8 cellular contexts compared by ENCODE assay signal in genomic region chr12:7113389-7113871, GRCh38. TPM values are rescaled to one million over a fixed set of nuclear protein-coding genes. Genes with fewer than 3 reads are reported as not detected.
A peak's percentile ranks its signal among the peaks of the same experiment; 100 is the strongest.
DNase-seq lines count a peak whose midpoint lies in the region; ATAC-seq and TF ChIP-seq lines count a peak whose summit lies in the region.

No MANE protein-coding gene starts in this region.

- peaks cover 33% of the 10 kb centered on the region for H3K36me3 Mint-ChIP-seq in activated CD4-positive, alpha-beta T cell treated with anti-CD3 and anti-CD28 coated beads, Interleukin-2, amount 10 ng/mL, durations not matched to agents 24 days and 14 days (ENCODE audit: low read depth)

- no peak overlapping the region for H3K4me3 Mint-ChIP-seq in activated CD4-positive, alpha-beta T cell treated with anti-CD3 and anti-CD28 coated beads, Interleukin-2, amount 10 ng/mL, durations not matched to agents 24 days and 14 days

- no peaks in the 10 kb centered on the region for H3K27me3 ChIP-seq in esophagus squamous epithelium

- DNase-seq in SKM-1 (lab: John Stamatoyannopoulos, UW; ENCODE audit: unreplicated experiment) = peak; percentile 5
- DNase-seq in SKM-1 treated with dmso at 0.1 percent for 144 hours (lab: John Stamatoyannopoulos, UW; ENCODE audit: unreplicated experiment) = no peak
- peak; percentile 31 for DNase-seq in NCI-H1105 (lab: John Stamatoyannopoulos, UW)
- DNase-seq in activated CD4-positive, alpha-beta T cell treated with anti-CD3 and anti-CD28 coated beads, Interleukin-2, amount 10 ng/mL, durations not matched to agents 24 days and 14 days = peak; percentile 88
- no peak for DNase-seq in esophagus squamous epithelium (lab: John Stamatoyannopoulos, UW)
- DNase-seq in omental fat pad (ENCODE audit: low spot score) = no peak

- no peaks in the 10 kb centered on the region for H3K9me3 Mint-ChIP-seq in activated CD4-positive, alpha-beta T cell treated with anti-CD3 and anti-CD28 coated beads, Interleukin-2, amount 10 ng/mL, durations not matched to agents 24 days and 14 days

- peaks cover 0 to 38% (median 8%) of the 10 kb centered on the region in 3 donors for H3K36me3 ChIP-seq in esophagus squamous epithelium

- H3K4me1 ChIP-seq in esophagus squamous epithelium = peaks cover 7 to 44% (median 15%) of the 10 kb centered on the region in 3 donors

- no peaks in the 10 kb centered on the region for H3K9me3 ChIP-seq in esophagus squamous epithelium

- intact Hi-C loops in activated CD4-positive, alpha-beta T cell treated with anti-CD3 and anti-CD28 coated beads, Interleukin-2, amount 10 ng/mL, durations not matched to agents 24 days and 14 days (cut with micrococcal nuclease) = loop anchor here (1.0 kb wide), 1 partner anchor 17 kb away; the partner anchor contains the start of gene CLSTN3
- intact Hi-C loops in esophagus squamous epithelium (cut with DNase I) = no loop called here

- 0 to 8% methylated on average over 1 to 2 of the region's 5 CpGs for WGBS in esophagus squamous epithelium, 2 donors

- H3K27ac Mint-ChIP-seq in activated CD4-positive, alpha-beta T cell treated with anti-CD3 and anti-CD28 coated beads, Interleukin-2, amount 10 ng/mL, durations not matched to agents 24 days and 14 days = peak overlapping the region; percentile 53

- TF ChIP-seq POLR2A in esophagus squamous epithelium (IDR thresholded peaks at IDR 0.05) = no peak

- peaks cover 24% of the 10 kb centered on the region for H3K4me1 Mint-ChIP-seq in activated CD4-positive, alpha-beta T cell treated with anti-CD3 and anti-CD28 coated beads, Interleukin-2, amount 10 ng/mL, durations not matched to agents 24 days and 14 days

- peak overlapping the region in 1 of 4 donors; percentile 46 for H3K27ac ChIP-seq in esophagus squamous epithelium

- no peak overlapping the region for H3K4me3 ChIP-seq in esophagus squamous epithelium

- no peaks in the 10 kb centered on the region for H3K27me3 Mint-ChIP-seq in activated CD4-positive, alpha-beta T cell treated with anti-CD3 and anti-CD28 coated beads, Interleukin-2, amount 10 ng/mL, durations not matched to agents 24 days and 14 days

- peak; percentile 72 to 87 (median 78) for TF ChIP-seq CTCF in esophagus squamous epithelium (IDR thresholded peaks at IDR 0.05)
- peak in 1 of 3 donors; percentile 42 for TF ChIP-seq CTCF in omental fat pad (IDR thresholded peaks at IDR 0.05)

- ATAC-seq in omental fat pad (ENCODE audit: low FRiP score) = peak; percentile 33
- ATAC-seq in GM18907 (IDR thresholded peaks at IDR 0.05; ENCODE audit: unreplicated experiment) = no peak
- ATAC-seq in HG03571 (IDR thresholded peaks at IDR 0.05; ENCODE audit: unreplicated experiment) = no peak

RNA-seq across cellular contexts. Expression of gene C1RL, which starts 4.4 kb away (rescaled TPM):
- total RNA-seq in activated CD4-positive, alpha-beta T cell treated with anti-CD3 and anti-CD28 coated beads, Interleukin-2, amount 10 ng/mL, durations not matched to agents 24 days and 14 days = 19.8 and 23.0 TPM in 2 replicates
- total RNA-seq in esophagus squamous epithelium = 10 to 100 TPM; 13.0 to 53.2 (median 25.8) TPM
- total RNA-seq in omental fat pad = 100 to 1,000 TPM in 2 of 4 donors, 10 to 100 TPM in 2; 85.9 to 126 (median 107) TPM

RNA-seq across cellular contexts. Expression of gene RBP5, which starts 15.3 kb away (rescaled TPM):
- not detected in 2 replicates for total RNA-seq in activated CD4-positive, alpha-beta T cell treated with anti-CD3 and anti-CD28 coated beads, Interleukin-2, amount 10 ng/mL, durations not matched to agents 24 days and 14 days
- total RNA-seq in esophagus squamous epithelium (1 to 10 TPM in 1 of 4 donors, under 1 TPM in 1, not detected in 2; 0.53 to 1.3 TPM), omental fat pad (1 to 10 TPM; 1.0 to 3.0 (median 1.9) TPM)

RNA-seq across cellular contexts. Expression of gene CLSTN3, which starts 16.7 kb away (rescaled TPM):
- total RNA-seq in activated CD4-positive, alpha-beta T cell treated with anti-CD3 and anti-CD28 coated beads, Interleukin-2, amount 10 ng/mL, durations not matched to agents 24 days and 14 days = 42.1 and 47.0 TPM in 2 replicates
- total RNA-seq in esophagus squamous epithelium (10 to 100 TPM in 2 of 4 donors, 1 to 10 TPM in 2; 4.8 to 12.4 (median 9.5) TPM), omental fat pad (10 to 100 TPM; 25.9 to 57.5 (median 44.8) TPM)

RNA-seq across cellular contexts. Expression of gene C1R, which starts 21.2 kb away (rescaled TPM):
- 1.4 and 2.5 TPM in 2 replicates for total RNA-seq in activated CD4-positive, alpha-beta T cell treated with anti-CD3 and anti-CD28 coated beads, Interleukin-2, amount 10 ng/mL, durations not matched to agents 24 days and 14 days
- total RNA-seq in esophagus squamous epithelium (100 to 1,000 TPM in 2 of 4 donors, 10 to 100 TPM in 2; 22.8 to 297 (median 140) TPM), omental fat pad (1,000 to 10,000 TPM in 1 of 4 donors, 100 to 1,000 TPM in 3; 571 to 1,080 (median 751) TPM)

RNA-seq across cellular contexts. Expression of gene C1S, which starts 52.9 kb away (rescaled TPM):
- total RNA-seq in activated CD4-positive, alpha-beta T cell treated with anti-CD3 and anti-CD28 coated beads, Interleukin-2, amount 10 ng/mL, durations not matched to agents 24 days and 14 days = 1.9 and 2.6 TPM in 2 replicates
- total RNA-seq in esophagus squamous epithelium (100 to 1,000 TPM in 2 of 4 donors, 10 to 100 TPM in 2; 25.2 to 375 (median 110) TPM), omental fat pad (100 to 1,000 TPM; 490 to 872 (median 705) TPM)

Comparison
In these comparisons a context has a peak if more than half of its experiments do, and no peak if none do; other contexts are left out.
1. DNase-seq: peak in SKM-1 (single experiment), NCI-H1105 (single experiment) and activated CD4-positive, alpha-beta T cell treated with anti-CD3 and anti-CD28 coated beads, Interleukin-2, amount 10 ng/mL, durations not matched to agents 24 days and 14 days (single experiment); none in SKM-1 treated with dmso at 0.1 percent for 144 hours (single experiment), esophagus squamous epithelium (single experiment) and omental fat pad (single experiment).